In the genomic region with DNA sequence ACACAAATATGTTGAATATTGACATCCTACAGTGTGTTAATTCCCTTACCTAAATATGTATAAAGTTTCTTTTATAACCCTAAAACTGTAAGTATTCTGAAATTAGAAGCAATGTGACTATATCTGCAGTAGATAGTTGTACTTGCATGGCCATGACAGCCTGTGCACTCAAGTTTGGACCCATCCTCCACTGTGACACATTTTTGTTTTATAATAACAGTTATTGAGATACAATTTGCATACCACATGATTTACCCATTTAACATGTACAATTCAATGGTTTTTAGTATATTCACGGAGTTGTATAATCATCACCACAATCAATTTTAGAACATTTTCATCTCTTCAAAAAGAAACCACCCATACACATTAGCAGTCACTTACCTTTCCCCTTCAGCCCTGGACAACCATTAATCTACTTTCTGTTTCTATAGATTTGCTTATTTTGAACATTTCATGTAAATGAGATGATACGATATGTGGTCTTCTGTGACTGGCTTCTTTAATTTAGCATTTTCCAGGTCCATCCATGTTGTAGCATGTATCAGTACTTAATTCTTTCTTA, we compare ENCODE assay signal across 18 cellular contexts. TPM values are rescaled to one million over a fixed set of nuclear protein-coding genes. Genes with fewer than 3 reads are reported as not detected.
DNase-seq lines count a peak whose midpoint lies in the region; ATAC-seq, FAIRE-seq and TF ChIP-seq lines count a peak whose summit lies in the region.
"Had no signal": no experiment of that assay in that cellular context is flagged by ENCODE, and none has a peak within 500 bp of the region (broad histone marks: within the 10 kb centered on the region; RNA-seq: fewer than 3 reads in every experiment).

No MANE protein-coding gene starts in this region.

- peak overlapping the region; percentile 89 for H3K27ac ChIP-seq in keratinocyte (ENCODE audit: control insufficient read depth, insufficient read depth, low read length)

- TF ChIP-seq CTCF in keratinocyte (optimal IDR thresholded peaks at IDR 0.05 in 1 of 3, IDR thresholded peaks at IDR 0.05 in 1 of 3, conservative IDR thresholded peaks at IDR 0.05 in 1 of 3; ENCODE audit: extremely low read depth in 1 of 3, insufficient read depth in 2 of 3, low read length in 3 of 3) (no peak), GM13977 (IDR thresholded peaks at IDR 0.05; ENCODE audit: extremely low read depth, insufficient read depth, missing control alignments) (no peak)

- DNase-seq in activated T-cell treated with anti-CD3 and anti-CD28 coated beads, Interleukin-2, amount 50 U/mL, for 72 hours = no peak
- no peak for DNase-seq in activated T-cell treated with anti-CD3 and anti-CD28 coated beads, Interleukin-2, amount 50 U/mL, for 24 hours
- DNase-seq in keratinocyte (ENCODE audit: low read depth, low spot score) = no peak
- DNase-seq in GM13977 (ENCODE audit: low spot score) = no peak
- DNase-seq in HuH-7 (ENCODE audit: low spot score) = no peak
- DNase-seq in NCI-H1694 (lab: John Stamatoyannopoulos, UW) = no peak
- DNase-seq: DMS79, GOT3, IMR-90, Kasumi-1, NCI-H1417, NCI-H2029 treated with DMSO at 0.1 percent for 48 hours, NCI-H524 had no signal

- no peak overlapping the region for H3K4me3 ChIP-seq in keratinocyte (ENCODE audit: control insufficient read depth in 2 of 3, extremely low read depth in 1 of 3, insufficient read depth in 2 of 3, low read depth in 1 of 3, low read length in 3 of 3)

- peak overlapping the region; percentile 56 for H3K27ac Mint-ChIP-seq in activated T-cell treated with anti-CD3 and anti-CD28 coated beads, Interleukin-2, amount 50 U/mL, for 72 hours
- H3K27ac Mint-ChIP-seq in activated T-cell treated with anti-CD3 and anti-CD28 coated beads, Interleukin-2, amount 50 U/mL, for 24 hours = no peak overlapping the region

- H3K27me3 Mint-ChIP-seq in activated T-cell treated with anti-CD3 and anti-CD28 coated beads, Interleukin-2, amount 50 U/mL, for 72 hours (ENCODE audit: low read depth) = no peaks in the 10 kb centered on the region
- H3K27me3 Mint-ChIP-seq in activated T-cell treated with anti-CD3 and anti-CD28 coated beads, Interleukin-2, amount 50 U/mL, for 24 hours = no peaks in the 10 kb centered on the region

- H3K36me3 ChIP-seq in keratinocyte (ENCODE audit: control insufficient read depth in 2 of 2, extremely low read depth in 1 of 2, insufficient read depth in 2 of 2, low read length in 2 of 2) = peaks cover 0 to 5% of the 10 kb centered on the region in 2 experiments

- no peaks in the 10 kb centered on the region for H4K20me1 ChIP-seq in keratinocyte (ENCODE audit: control insufficient read depth, extremely low read depth, insufficient read depth, low read length)

- no peak overlapping the region for H2AFZ ChIP-seq in keratinocyte (ENCODE audit: control insufficient read depth, low read length)

- dilution Hi-C loops in keratinocyte (cut with MboI; ENCODE audit: extremely low pct_ligation_motif_present, low sequenced_read_pairs) = no loop called here

- in situ Hi-C loops in GM13977 (cut with MboI; ENCODE audit: low pct_unique_long_range_greater_than_20kb, low sequenced_read_pairs, unreplicated experiment) = no loop called here

- peaks cover 35% of the 10 kb centered on the region for H3K79me2 ChIP-seq in keratinocyte (ENCODE audit: control insufficient read depth, insufficient read depth, low read length)

- peak overlapping the region in 1 of 2 donors; percentile 4 for H3K4me3 Mint-ChIP-seq in activated T-cell treated with anti-CD3 and anti-CD28 coated beads, Interleukin-2, amount 50 U/mL, for 72 hours
- H3K4me3 Mint-ChIP-seq in activated T-cell treated with anti-CD3 and anti-CD28 coated beads, Interleukin-2, amount 50 U/mL, for 24 hours = no peak overlapping the region
- H3K4me3 Mint-ChIP-seq: CD14-positive monocyte had no signal

- H3K9me3 ChIP-seq in keratinocyte (ENCODE audit: control insufficient read depth, low read depth, low read length) = no peaks in the 10 kb centered on the region

- H3K27me3 ChIP-seq in keratinocyte (ENCODE audit: control insufficient read depth, extremely low read depth, insufficient read depth, low read length) = no peaks in the 10 kb centered on the region

- peak in 1 of 2 donors; percentile 33 for ATAC-seq in activated T-cell treated with anti-CD3 and anti-CD28 coated beads, Interleukin-2, amount 50 U/mL, for 72 hours (replicated peaks in 1 of 2)
- peak; percentile 52 for ATAC-seq in GM18861 (IDR thresholded peaks at IDR 0.05; ENCODE audit: unreplicated experiment)
- ATAC-seq in HG03378 (IDR thresholded peaks at IDR 0.05; ENCODE audit: unreplicated experiment) = peak; percentile 48

- H3K4me1 ChIP-seq in keratinocyte (ENCODE audit: control insufficient read depth, extremely low read depth, insufficient read depth, low read length) = peaks cover 33% of the 10 kb centered on the region

- FAIRE-seq in keratinocyte (lab: Jason Lieb, UNC) = peak; percentile 60
- FAIRE-seq: A204.1, GM12891 had no signal

- H3K4me2 ChIP-seq in keratinocyte (ENCODE audit: control insufficient read depth, extremely low read depth, insufficient read depth, low read depth, low read length) = no peak overlapping the region

- no peaks in the 10 kb centered on the region for H3K9me1 ChIP-seq in keratinocyte (ENCODE audit: control insufficient read depth, extremely low read depth, insufficient read depth, low read length)

- no peak overlapping the region for H3K9ac ChIP-seq in keratinocyte (ENCODE audit: control insufficient read depth, extremely low read depth, insufficient read depth, low read length)

- peaks cover 47% of the 10 kb centered on the region for H3K4me1 Mint-ChIP-seq in activated T-cell treated with anti-CD3 and anti-CD28 coated beads, Interleukin-2, amount 50 U/mL, for 72 hours (ENCODE audit: low read depth)
- peaks cover 63% of the 10 kb centered on the region for H3K4me1 Mint-ChIP-seq in activated T-cell treated with anti-CD3 and anti-CD28 coated beads, Interleukin-2, amount 50 U/mL, for 24 hours (ENCODE audit: low read depth)

- peaks cover 4 to 10% of the 10 kb centered on the region in 2 donors for H3K36me3 Mint-ChIP-seq in activated T-cell treated with anti-CD3 and anti-CD28 coated beads, Interleukin-2, amount 50 U/mL, for 72 hours (ENCODE audit: insufficient read depth in 2 of 2)
- peaks cover 40% of the 10 kb centered on the region for H3K36me3 Mint-ChIP-seq in activated T-cell treated with anti-CD3 and anti-CD28 coated beads, Interleukin-2, amount 50 U/mL, for 24 hours (ENCODE audit: low read depth)

- H3K9me3 Mint-ChIP-seq in activated T-cell treated with anti-CD3 and anti-CD28 coated beads, Interleukin-2, amount 50 U/mL, for 72 hours = peaks cover 0 to 6% of the 10 kb centered on the region in 2 donors
- H3K9me3 Mint-ChIP-seq in activated T-cell treated with anti-CD3 and anti-CD28 coated beads, Interleukin-2, amount 50 U/mL, for 24 hours = peaks cover 12% of the 10 kb centered on the region

RNA-seq across cellular contexts. Expression of gene HERC3, which starts 29.6 kb away (rescaled TPM):
- total RNA-seq in activated T-cell treated with anti-CD3 and anti-CD28 coated beads, Interleukin-2, amount 50 U/mL, for 72 hours = 10 to 100 TPM; 22.0 to 32.3 TPM
- 24.8 to 26.6 TPM (median 26.3 TPM) in 3 replicates for polyA plus RNA-seq in keratinocyte
- 10.8 TPM for polyA plus RNA-seq in keratinocyte (2011; ENCODE audit: low read depth)
- 12.7 and 23.9 TPM in 2 replicates for polyA plus RNA-seq in keratinocyte (2011; cell fraction: cytosol; rRNA removed)
- polyA plus RNA-seq in keratinocyte (2011; cell fraction: nucleus; rRNA removed) = 40.0 and 44.5 TPM in 2 replicates
- polyA plus RNA-seq in keratinocyte (2012; ENCODE audit: low replicate concordance) = 18.3 and 18.8 TPM in 2 replicates
- 19.3 to 59.5 TPM (median 46.1 TPM) in 3 replicates for polyA minus RNA-seq in keratinocyte
- polyA minus RNA-seq in keratinocyte (2011; cell fraction: cytosol; rRNA and poly(A)+ RNA removed) = 14.4 TPM
- 48.5 and 93.5 TPM in 2 replicates for polyA minus RNA-seq in keratinocyte (2011; cell fraction: nucleus; rRNA and poly(A)+ RNA removed)
